Comparison of ENCODE assay signal across 8 cellular contexts in the genomic region with DNA sequence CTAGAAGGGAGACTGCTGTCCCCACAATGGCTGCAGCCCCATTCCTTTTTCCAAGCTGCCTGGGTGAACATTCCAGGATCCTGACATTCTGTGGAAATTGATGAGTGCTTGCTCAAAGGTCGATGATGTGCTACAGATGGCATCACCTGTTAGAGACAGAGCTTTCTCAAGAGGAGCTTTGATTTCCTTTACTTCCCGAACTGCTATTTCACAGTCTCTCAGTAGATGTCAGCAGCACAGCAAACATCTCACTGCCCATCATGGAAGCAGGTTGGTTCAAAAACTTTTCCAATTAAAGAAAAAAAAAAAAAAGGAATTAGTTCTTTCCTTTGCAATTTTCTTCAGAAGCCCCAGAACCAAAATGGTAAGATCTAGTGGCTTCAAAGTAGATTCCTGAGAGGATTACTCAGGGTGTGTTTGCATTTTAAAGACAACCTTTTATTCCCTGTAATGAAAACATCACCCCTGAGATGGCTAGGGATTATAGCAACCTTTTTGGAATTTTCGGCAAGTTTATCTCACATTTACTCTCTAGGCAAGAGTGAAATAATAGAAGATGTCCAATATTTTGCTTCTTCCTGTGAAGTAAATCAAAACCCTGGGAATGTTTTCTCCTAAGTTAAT. TPM values are rescaled to one million over a fixed set of nuclear protein-coding genes. Genes with fewer than 3 reads are reported as not detected.
DNase-seq lines count a peak whose midpoint lies in the region; ATAC-seq, FAIRE-seq and TF ChIP-seq lines count a peak whose summit lies in the region.

No MANE protein-coding gene starts in this region.

- DNase-seq in ACHN (peak; percentile 16), HAP-1 (ENCODE audit: low spot score in 2 of 2) (peak; percentile 23 to 59), astrocyte (ENCODE audit: low read depth) (peak; percentile 14), posterior vena cava (ENCODE audit: low spot score) (no peak), 8988T (no peak), omental fat pad (ENCODE audit: low spot score) (no peak)
- no peak for DNase-seq in stimulated activated CD4-positive, alpha-beta T cell treated with anti-CD3 and anti-CD28 coated beads, Interleukin-12 subunit alpha, Interleukin-12 subunit beta, amount 100 ng/mL, for 4 hours

- intact Hi-C loops in posterior vena cava (cut with DNase I): loop anchor here in 1 of 2 donors (10.0 kb wide), 1 partner anchor 104 kb away; no protein-coding TSS in a partner anchor

- no peak for ATAC-seq in omental fat pad (ENCODE audit: low FRiP score)

- H3K27me3 ChIP-seq in HAP-1 (ENCODE audit: low read depth) (peaks cover 18% of the 10 kb centered on the region), astrocyte (ENCODE audit: insufficient read depth, low read length) (no peaks in the 10 kb centered on the region)

- H3K36me3 ChIP-seq in HAP-1 (replicated peaks): no peaks in the 10 kb centered on the region
- no peaks in the 10 kb centered on the region for H3K36me3 ChIP-seq in astrocyte (ENCODE audit: insufficient read depth, low read length)

- no peak overlapping the region for H3K4me2 ChIP-seq in astrocyte (ENCODE audit: low read length)

- no peaks in the 10 kb centered on the region for H3K4me1 Mint-ChIP-seq in astrocyte (ENCODE audit: low read depth, unreplicated experiment)

- H3K27ac ChIP-seq in astrocyte (ENCODE audit: low read depth, low read length): no peak overlapping the region

- no peak overlapping the region for H3K4me3 ChIP-seq in HAP-1
- H3K4me3 ChIP-seq in astrocyte (ENCODE audit: insufficient read depth, low read depth, low read length): no peak overlapping the region

- H3K9ac ChIP-seq in astrocyte (ENCODE audit: low read length): no peak overlapping the region

- H3K4me3 Mint-ChIP-seq in astrocyte (ENCODE audit: unreplicated experiment): no peak overlapping the region

- H3K9me3 ChIP-seq in HAP-1 (no peaks in the 10 kb centered on the region), astrocyte (ENCODE audit: insufficient read depth, low read depth, low read length) (no peaks in the 10 kb centered on the region)

- no peaks in the 10 kb centered on the region for H3K79me2 ChIP-seq in astrocyte (ENCODE audit: insufficient read depth, low read length)

- peaks cover 8% of the 10 kb centered on the region for H3K27me3 Mint-ChIP-seq in astrocyte (ENCODE audit: low read depth, unreplicated experiment)

- no peaks in the 10 kb centered on the region for H3K9me3 Mint-ChIP-seq in astrocyte (ENCODE audit: unreplicated experiment)

- H3K36me3 Mint-ChIP-seq in astrocyte (ENCODE audit: low read depth, unreplicated experiment): no peaks in the 10 kb centered on the region

- FAIRE-seq in astrocyte (lab: Jason Lieb, UNC): no peak
- FAIRE-seq in islet of Langerhans (lab: Jason Lieb, UNC): peak; percentile 24

- H3K27ac Mint-ChIP-seq in astrocyte (ENCODE audit: unreplicated experiment): no peak overlapping the region

- in situ Hi-C loops in ACHN (cut with HindIII; ENCODE audit: low pct_ligation_motif_present, low pct_unique_long_range_greater_than_20kb, low sequenced_read_pairs): no loop called here
- in situ Hi-C loops in HAP-1 (cut with MboI; ENCODE audit: low sequenced_read_pairs): loop anchor here (10.0 kb wide), 1 partner anchor 314 kb away; the partner anchor contains the start of gene ALDH1A2

- H2AFZ ChIP-seq in astrocyte (ENCODE audit: low read depth, low read length): no peak overlapping the region

- TF ChIP-seq CTCF in astrocyte (IDR thresholded peaks at IDR 0.05; ENCODE audit: insufficient read depth, low read depth, low read length) (peak; percentile 63), omental fat pad (IDR thresholded peaks at IDR 0.05) (no peak)

- H3K4me1 ChIP-seq in HAP-1 (peaks cover 16% of the 10 kb centered on the region), astrocyte (ENCODE audit: insufficient read depth, low read length) (no peaks in the 10 kb centered on the region)

- H4K20me1 ChIP-seq in astrocyte (ENCODE audit: insufficient read depth, low read length): no peaks in the 10 kb centered on the region

RNA-seq across cellular contexts. Expression of gene POLR2M, which starts 44.8 kb away (rescaled TPM):
- total RNA-seq in astrocyte (61.4 and 71.5 TPM in 2 replicates), posterior vena cava (10 to 100 TPM; 65.2 to 76.0 TPM), omental fat pad (100 to 1,000 TPM in 2 of 4 donors, 10 to 100 TPM in 2; 60.4 to 186 (median 90.5) TPM)

Comparison
In these comparisons a context has a peak if more than half of its experiments do, and no peak if none do; other contexts are left out.
1. DNase-seq: peak in ACHN (single experiment), HAP-1 (2 of 2) and astrocyte (single experiment); none in posterior vena cava (single experiment), 8988T (single experiment), stimulated activated CD4-positive, alpha-beta T cell treated with anti-CD3 and anti-CD28 coated beads, Interleukin-12 subunit alpha, Interleukin-12 subunit beta, amount 100 ng/mL, for 4 hours (single experiment) and omental fat pad (single experiment).